In the genomic region with DNA sequence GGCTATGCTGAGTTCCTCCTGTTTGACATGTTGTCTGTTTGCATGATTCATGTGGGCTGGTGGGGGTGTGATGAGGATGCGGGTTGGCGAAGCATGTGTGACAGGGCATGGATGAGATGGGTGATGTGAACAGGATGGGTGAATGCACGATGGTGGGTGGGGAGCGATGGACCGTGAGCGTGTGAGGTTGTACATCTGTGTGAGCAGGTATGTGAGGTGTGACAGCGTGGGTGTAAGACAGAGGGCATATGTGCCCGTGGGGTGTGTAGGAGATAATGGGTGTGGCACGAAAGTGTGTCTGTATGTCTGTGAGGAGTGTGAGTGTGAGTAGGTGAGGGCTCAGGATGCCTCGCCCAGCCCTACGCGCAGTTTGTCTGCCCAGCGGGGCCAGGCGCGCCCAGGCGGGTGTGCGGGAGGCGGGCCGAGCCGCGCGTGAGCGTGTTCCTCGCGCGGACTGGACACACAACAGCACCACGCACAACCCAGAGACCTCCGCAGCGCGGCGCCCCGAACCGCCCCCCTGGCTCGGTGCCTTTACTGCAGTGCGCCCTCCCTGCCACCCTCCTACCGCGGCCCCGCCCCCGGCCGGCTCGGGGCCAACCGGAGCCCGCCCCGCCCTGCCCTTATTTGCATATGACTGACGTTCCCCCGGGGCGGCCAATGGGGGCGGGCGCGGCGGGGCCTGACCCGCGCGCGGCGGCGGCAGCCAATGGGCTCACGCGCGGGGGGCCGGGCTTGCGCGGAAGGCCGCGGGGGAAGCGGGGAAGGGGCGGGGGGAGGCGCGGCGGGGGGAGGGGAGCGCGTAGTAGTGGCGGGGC, we compare ENCODE assay signal across 8 cellular contexts. TPM values are rescaled to one million over a fixed set of nuclear protein-coding genes. Genes with fewer than 3 reads are reported as not detected.
DNase-seq lines count a peak whose midpoint lies in the region; ATAC-seq and TF ChIP-seq lines count a peak whose summit lies in the region.

No MANE protein-coding gene starts in this region.

- intact Hi-C loops in CD14-positive monocyte (cut with micrococcal nuclease) = loop anchor here (2.0 to 10.0 kb wide), 6 partner anchors 15 to 151 kb away; a partner anchor contains a TSS

- no peaks in the 10 kb centered on the region for H3K9me3 ChIP-seq in lung (ENCODE audit: control insufficient read depth in 2 of 2, insufficient read depth in 1 of 2, low read length in 1 of 2)

- H3K36me3 Mint-ChIP-seq in CD14-positive monocyte = peaks cover 17 to 19% of the 10 kb centered on the region in 2 donors

- H3K4me3 ChIP-seq in lung = peak overlapping the region; percentile 49

- peaks cover 3 to 18% of the 10 kb centered on the region in 2 donors for H3K36me3 ChIP-seq in lung (ENCODE audit: control insufficient read depth in 2 of 2, insufficient read depth in 2 of 2, low read length in 2 of 2)

- no peaks in the 10 kb centered on the region for H3K9me3 Mint-ChIP-seq in CD14-positive monocyte

- H3K27ac ChIP-seq in lung (ENCODE audit: low read depth in 1 of 2, low read length in 1 of 2) = peak overlapping the region; percentile 93 to 98

- 2 to 3% methylated on average over 26 to 71 of the region's 73 CpGs for WGBS in lung, 2 donors

- no peaks in the 10 kb centered on the region for H3K27me3 ChIP-seq in lung (ENCODE audit: control insufficient read depth, insufficient read depth)

- DNase-seq in CD14-positive monocyte (ENCODE audit: low spot score) (peak; percentile 92), NCI-H69 (lab: John Stamatoyannopoulos, UW) (peak; percentile 99), ecto neural progenitor cell (ENCODE audit: low spot score) (peak; percentile 97), lung (ENCODE audit: low spot score) (peak; percentile 95)
- peak; percentile 94 for DNase-seq in activated CD4-positive, alpha-beta T cell treated with anti-CD3 and anti-CD28 coated beads, Interleukin-2, amount 50 U/mL, for 48 hours
- peak; percentile 92 to 95 (median 93) for DNase-seq in stimulated activated CD4-positive, alpha-beta T cell treated with anti-CD3 and anti-CD28 coated beads, TNF-alpha, amount 100 ng/mL, for 1 hour (ENCODE audit: low read depth in 3 of 3, low spot score in 1 of 3)

- ATAC-seq in GM19372 (IDR thresholded peaks at IDR 0.05; ENCODE audit: low read depth, unreplicated experiment) (peak; percentile 49), HG03520 (IDR thresholded peaks at IDR 0.05; ENCODE audit: unreplicated experiment) (peak; percentile 35), lung (ENCODE audit: insufficient read depth, low FRiP score) (peak; percentile 78)

- H3K4me1 Mint-ChIP-seq in CD14-positive monocyte = peaks cover 47% of the 10 kb centered on the region

- peaks cover 28 to 43% of the 10 kb centered on the region in 2 donors for H3K4me1 ChIP-seq in lung (ENCODE audit: control insufficient read depth in 2 of 2, insufficient read depth in 2 of 2, low read length in 2 of 2)

- H3K27ac Mint-ChIP-seq in CD14-positive monocyte = no peak overlapping the region

- H3K4me3 Mint-ChIP-seq in CD14-positive monocyte = no peak overlapping the region

- TF ChIP-seq CTCF in CD14-positive monocyte (IDR thresholded peaks at IDR 0.05) = no peak
- no peak for TF ChIP-seq CTCF in lung (IDR thresholded peaks at IDR 0.05; ENCODE audit: control extremely low read depth, extremely low read depth)

- peaks cover 0 to 5% (median 2%) of the 10 kb centered on the region in 3 donors for H3K27me3 Mint-ChIP-seq in CD14-positive monocyte (ENCODE audit: low read depth in 3 of 3)

RNA-seq across cellular contexts. Expression of a gene that starts 14.4 kb away (rescaled TPM):
- polyA plus RNA-seq in CD14-positive monocyte (under 1 TPM; 0.62 to 0.87 TPM), lung (10 to 100 TPM; 38.2 to 43.0 TPM)
- total RNA-seq in lung = 10 to 100 TPM; 31.2 to 84.5 TPM

RNA-seq across cellular contexts. Expression of a gene that starts 18.5 kb away (rescaled TPM):
- polyA plus RNA-seq in CD14-positive monocyte = under 1 TPM; 0.35 to 0.38 TPM
- 1 to 10 TPM in 1 of 2 donors, under 1 TPM in 1; 0.23 to 1.0 TPM for total RNA-seq in lung
- under 1 TPM; 0.63 to 0.92 TPM for polyA plus RNA-seq in lung

RNA-seq across cellular contexts. Expression of a gene that starts 19.0 kb away (rescaled TPM):
- polyA plus RNA-seq in CD14-positive monocyte (10 to 100 TPM; 15.3 to 15.5 TPM), lung (10 to 100 TPM; 27.2 to 33.0 TPM)
- total RNA-seq in lung = 10 to 100 TPM; 30.1 to 30.6 TPM

RNA-seq across cellular contexts. Expression of a gene that starts 28.5 kb away (rescaled TPM):
- 1 to 10 TPM; 2.3 to 3.4 TPM for polyA plus RNA-seq in CD14-positive monocyte
- 10 to 100 TPM; 24.2 to 53.6 TPM for total RNA-seq in lung
- polyA plus RNA-seq in lung = 10 to 100 TPM; 35.2 to 50.8 TPM

RNA-seq across cellular contexts. Expression of a gene that starts 29.7 kb away (rescaled TPM):
- not detected for polyA plus RNA-seq in CD14-positive monocyte
- total RNA-seq in lung = under 1 TPM in 1 of 2 donors, not detected in 1; 0.95 TPM
- under 1 TPM; 0.12 to 0.40 TPM for polyA plus RNA-seq in lung

Comparison
In these comparisons a context has a peak if more than half of its experiments do, and no peak if none do; other contexts are left out.
1. Peak in every context shown above with its lines: DNase-seq, ATAC-seq, H3K4me3 ChIP-seq and H3K27ac ChIP-seq.
2. RNA of a gene that starts 14.4 kb away (polyA plus RNA-seq): 38.2 to 43.0 TPM in lung; 0.62 to 0.87 TPM in CD14-positive monocyte; every median in the first group is over 10 times any median in the second.